Comparison of ENCODE assay signal across 14 cellular contexts in the genomic region with DNA sequence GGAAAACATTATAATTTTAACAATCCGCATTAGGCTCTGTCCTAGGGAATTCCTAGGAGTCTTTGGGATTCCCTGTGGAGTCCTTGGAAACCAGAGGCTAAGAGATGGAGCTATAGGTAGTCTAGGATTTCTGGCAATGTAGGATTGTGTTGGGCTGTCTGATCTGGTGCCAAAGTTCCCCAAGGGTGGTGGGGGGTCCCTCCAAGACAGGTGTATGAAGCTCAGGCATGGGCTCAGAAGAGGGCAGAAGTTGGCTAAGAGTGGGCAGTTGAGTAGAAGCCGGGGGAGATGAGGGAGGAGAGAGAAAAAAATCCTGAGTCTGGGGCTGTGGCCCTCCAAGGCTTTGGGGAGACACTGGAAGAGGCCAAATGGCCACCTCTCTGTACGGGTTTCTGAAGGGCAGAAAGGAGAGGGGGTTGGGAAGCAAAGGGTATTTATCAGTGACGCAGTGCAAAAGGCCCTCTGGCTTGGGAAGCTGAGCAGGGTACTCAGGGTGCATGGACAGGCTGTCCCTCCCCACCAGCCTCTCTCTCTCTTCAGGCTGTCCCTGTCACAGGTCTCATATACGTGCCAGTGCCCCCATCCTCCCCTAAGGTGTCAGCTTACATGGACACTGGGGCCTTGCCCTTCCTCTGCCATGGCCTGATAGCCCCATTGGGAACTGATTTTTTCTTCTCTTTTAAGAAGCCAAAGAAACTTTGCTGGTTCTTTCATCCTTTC. TPM values are rescaled to one million over a fixed set of nuclear protein-coding genes. Genes with fewer than 3 reads are reported as not detected.
A peak's percentile ranks its signal among the peaks of the same experiment; 100 is the strongest.
DNase-seq lines count a peak whose midpoint lies in the region; ATAC-seq and TF ChIP-seq lines count a peak whose summit lies in the region.
"Had no signal": no experiment of that assay in that cellular context is flagged by ENCODE, and none has a peak within 500 bp of the region (broad histone marks: within the 10 kb centered on the region; RNA-seq: fewer than 3 reads in every experiment).

No MANE protein-coding gene starts in this region.

- no peak overlapping the region for H3K4me3 ChIP-seq in OCI-LY7 (ENCODE audit: low read depth, low read length, poor library complexity, severe bottlenecking)
- peak overlapping the region; percentile 6 to 47 for H3K4me3 ChIP-seq in muscle layer of colon (ENCODE audit: low read depth in 1 of 2, low read length in 2 of 2)
- H3K4me3 ChIP-seq in thoracic aorta, result peak overlapping the region; percentile 71

- POLR2A ChIA-PET in OCI-LY7 (lab: Charles Lee), result interaction anchor here (0.8 kb wide), 1 partner anchor 298 kb away, joined by 4 read pairs; no protein-coding TSS in a partner anchor

- TF ChIP-seq CTCF in OCI-LY7 (conservative IDR thresholded peaks at IDR 0.05; ENCODE audit: low read length) (no peak), thoracic aorta (IDR thresholded peaks at IDR 0.05) (no peak)

- peak overlapping the region; percentile 34 for H3K9ac ChIP-seq in muscle layer of colon (ENCODE audit: low read length)

- peaks cover 11% of the 10 kb centered on the region for H3K36me3 ChIP-seq in OCI-LY7 (ENCODE audit: insufficient read depth, low read length)
- H3K36me3 ChIP-seq in muscle layer of colon (ENCODE audit: insufficient read depth, low read length), result peaks cover 22% of the 10 kb centered on the region
- peaks cover 8% of the 10 kb centered on the region for H3K36me3 ChIP-seq in thoracic aorta

- ATAC-seq in thoracic aorta (ENCODE audit: insufficient number of reproducible peaks, low FRiP score, low read depth), result no peak
- no peak for ATAC-seq in GM18861 (IDR thresholded peaks at IDR 0.05; ENCODE audit: unreplicated experiment)
- no peak for ATAC-seq in HG03342 (IDR thresholded peaks at IDR 0.05; ENCODE audit: unreplicated experiment)
- no peak for ATAC-seq in HG03521 (IDR thresholded peaks at IDR 0.05; ENCODE audit: unreplicated experiment)
- ATAC-seq: activated naive CD4-positive, alpha-beta T cell treated with anti-CD3 and anti-CD28 coated beads, Interleukin-2, amount 50 U/mL, for 72 hours had no signal

- H3K9me3 ChIP-seq in OCI-LY7 (ENCODE audit: low read length), result no peaks in the 10 kb centered on the region
- H3K9me3 ChIP-seq in muscle layer of colon (ENCODE audit: low read length), result no peaks in the 10 kb centered on the region
- H3K9me3 ChIP-seq in thoracic aorta, result no peaks in the 10 kb centered on the region

- H3K27me3 ChIP-seq in muscle layer of colon (ENCODE audit: control insufficient read depth in 1 of 2, insufficient read depth in 2 of 2, low read length in 2 of 2) (peaks cover 0 to 5% of the 10 kb centered on the region in 2 donors), thoracic aorta (replicated peaks; ENCODE audit: insufficient read depth) (no peaks in the 10 kb centered on the region)

- no peak for DNase-seq in OCI-LY7 (ENCODE audit: low spot score)
- DNase-seq in ecto neural progenitor cell (ENCODE audit: low spot score), result peak; percentile 36
- DNase-seq in thoracic aorta (ENCODE audit: low spot score), result no peak
- no peak for DNase-seq in ureter (ENCODE audit: low spot score)
- DNase-seq: NCI-H2081 treated with DMSO at 0.1 percent for 48 hours; stimulated activated CD4-positive, alpha-beta T cell treated with anti-CD3 and anti-CD28 coated beads, Interleukin-4, amount 100 ng/mL, for 4 hours; stimulated activated naive CD4-positive, alpha-beta T cell treated with Interleukin-2 at 50 U/mL for 16 hours had no signal

- peak overlapping the region; percentile 94; the same call in 1 of the 2 replicates for H3K4me2 ChIP-seq in OCI-LY7 (ENCODE audit: low read length)

- intact Hi-C loops in OCI-LY7 (cut with micrococcal nuclease; ENCODE audit: unreplicated experiment), result no loop called here

- H2AFZ ChIP-seq in OCI-LY7 (ENCODE audit: low read length), result no peak overlapping the region

- no TSS peak for BruUV-seq in OCI-LY7 (replicated peaks; lab: Mats Ljungman, UMichigan)

- CTCF ChIA-PET in OCI-LY7 (lab: Charles Lee; ENCODE audit: unreplicated experiment), result interaction anchor here (0.6 kb wide), 1 partner anchor 15 kb away, joined by 3 read pairs; no protein-coding TSS in a partner anchor

- H4K20me1 ChIP-seq in OCI-LY7 (ENCODE audit: insufficient read depth, low read length), result no peaks in the 10 kb centered on the region

- peaks cover 8% of the 10 kb centered on the region; the same call in 1 of the 2 replicates for H3K79me2 ChIP-seq in OCI-LY7 (ENCODE audit: insufficient read depth, low read depth, low read length)

- H3K4me1 ChIP-seq in OCI-LY7 (ENCODE audit: insufficient read depth, low read length, poor library complexity, severe bottlenecking) (peaks cover 29% of the 10 kb centered on the region), muscle layer of colon (ENCODE audit: insufficient read depth, low read length) (peaks cover 31% of the 10 kb centered on the region), thoracic aorta (ENCODE audit: control insufficient read depth in 1 of 2, low read depth in 2 of 2) (peaks cover 5 to 41% of the 10 kb centered on the region in 2 donors)

- H3K27ac ChIP-seq in OCI-LY7 (ENCODE audit: low read depth, low read length, poor library complexity, severe bottlenecking) (no peak overlapping the region), muscle layer of colon (ENCODE audit: low read depth, low read length) (peak overlapping the region; percentile 95), thoracic aorta (peak overlapping the region; percentile 64 to 89)

- no peaks in the 10 kb centered on the region for H3K9me2 ChIP-seq in OCI-LY7 (ENCODE audit: insufficient read depth, low read length)

RNA-seq across cellular contexts. Expression of gene HOXA6, which starts 0.9 kb away (rescaled TPM):
- total RNA-seq in OCI-LY7 (2014; rRNA removed; shearing (Covaris generic)), result 4.1 and 6.7 TPM in 2 replicates
- total RNA-seq in OCI-LY7 (2022) (10.2 and 12.0 TPM in 2 replicates), thoracic aorta (not detected), ureter (8.5 TPM)
- total RNA-seq: CD4-positive, alpha-beta T cell; mononuclear cell had no signal

RNA-seq across cellular contexts. Expression of gene HOXA5, which starts 3.2 kb away (rescaled TPM):
- total RNA-seq in OCI-LY7 (2014; rRNA removed; shearing (Covaris generic)), result 3.4 and 17.5 TPM in 2 replicates
- total RNA-seq in OCI-LY7 (2022) (7.4 and 7.9 TPM in 2 replicates), thoracic aorta (1 to 10 TPM in 1 of 2 donors, under 1 TPM in 1; 0.35 to 1.2 TPM), ureter (10.4 TPM)
- total RNA-seq: activated naive CD4-positive, alpha-beta T cell treated with anti-CD3 and anti-CD28 coated beads, Interleukin-2, amount 50 U/mL, for 72 hours; CD4-positive, alpha-beta T cell had no signal

RNA-seq across cellular contexts. Expression of gene HOXA3, which starts 5.7 kb away (rescaled TPM):
- 0.41 TPM in 1 of 2 replicates, not detected in the other for total RNA-seq in OCI-LY7 (2014; rRNA removed; shearing (Covaris generic))
- total RNA-seq in OCI-LY7 (2022) (2.6 and 2.7 TPM in 2 replicates), thoracic aorta (10 to 100 TPM in 1 of 2 donors, 1 to 10 TPM in 1; 6.5 to 29.3 TPM), ureter (16.0 TPM)
- total RNA-seq: activated naive CD4-positive, alpha-beta T cell treated with anti-CD3 and anti-CD28 coated beads, Interleukin-2, amount 50 U/mL, for 72 hours; CD4-positive, alpha-beta T cell had no signal

RNA-seq across cellular contexts. Expression of gene HOXA7, which starts 9.8 kb away (rescaled TPM):
- total RNA-seq in OCI-LY7 (2014; rRNA removed; shearing (Covaris generic)), result 4.1 and 6.0 TPM in 2 replicates
- 0.42 and 1.2 TPM in 2 replicates for total RNA-seq in OCI-LY7 (2022)
- total RNA-seq in thoracic aorta, result under 1 TPM; 0.28 to 0.54 TPM
- 6.3 TPM for total RNA-seq in ureter
- total RNA-seq: activated naive CD4-positive, alpha-beta T cell treated with anti-CD3 and anti-CD28 coated beads, Interleukin-2, amount 50 U/mL, for 72 hours; CD4-positive, alpha-beta T cell had no signal

RNA-seq across cellular contexts. Expression of gene HOXA4, which starts 16.1 kb away (rescaled TPM):
- total RNA-seq in OCI-LY7 (2014; rRNA removed; shearing (Covaris generic)), result 0.75 TPM in 1 of 2 replicates, not detected in the other
- total RNA-seq in OCI-LY7 (2022) (1.6 and 2.0 TPM in 2 replicates), thoracic aorta (1 to 10 TPM; 3.7 to 6.1 TPM), ureter (9.4 TPM)
- total RNA-seq: CD4-positive, alpha-beta T cell; mononuclear cell had no signal
